In genomic region chrY:8358161-8358560, GRCh38 we compare ENCODE assay signal across 24 cellular contexts.
"Had no signal": no experiment of that assay in that cellular context is flagged by ENCODE, and none has a peak within 500 bp of the region (broad histone marks: within the 10 kb centered on the region; RNA-seq: fewer than 3 reads in every experiment).

No MANE protein-coding gene starts in this region.

- H3K4me1 Mint-ChIP-seq: stimulated activated effector memory CD8-positive, alpha-beta T cell treated with anti-CD3 and anti-CD28 coated beads, Interleukin-12 subunit alpha, Interleukin-12 subunit beta, amount 100 ng/mL, for 72 hours; stimulated activated memory B cell treated with anti-CD40 and anti-IgM and Interleukin-4, amounts not matched to agents 10 μg/mL and 1 μg/mL and 100 μg/mL, for 72 hours; stimulated activated naive B cell treated with anti-CD40 and anti-IgM and Interleukin-4, amounts not matched to agents 10 μg/mL and 1 μg/mL and 100 μg/mL, for 72 hours; stimulated activated naive CD8-positive, alpha-beta T cell treated with anti-CD3 and anti-CD28 coated beads, Interleukin-15, amount 100 ng/mL, for 72 hours had no signal

- H3K27me3 Mint-ChIP-seq: stimulated activated memory B cell treated with anti-CD40 and anti-IgM and Interleukin-4, amounts not matched to agents 10 μg/mL and 1 μg/mL and 100 μg/mL, for 72 hours; stimulated activated naive B cell treated with anti-CD40 and anti-IgM and Interleukin-4, amounts not matched to agents 10 μg/mL and 1 μg/mL and 100 μg/mL, for 72 hours; stimulated activated naive CD8-positive, alpha-beta T cell treated with anti-CD3 and anti-CD28 coated beads, Interleukin-15, amount 100 ng/mL, for 72 hours; stimulated activated naive CD8-positive, alpha-beta T cell treated with anti-CD3 and anti-CD28 coated beads, Interleukin-15, Interleukin-2, amounts not matched to agents 100 ng/mL and 50 ng/mL, for 24 hours; type B pancreatic cell had no signal

- H3K27ac Mint-ChIP-seq: stimulated activated effector memory CD8-positive, alpha-beta T cell treated with anti-CD3 and anti-CD28 coated beads, Interleukin-12 subunit alpha, Interleukin-12 subunit beta, amount 100 ng/mL, for 72 hours; stimulated activated memory B cell treated with anti-CD40 and anti-IgM and Interleukin-4, amounts not matched to agents 10 μg/mL and 1 μg/mL and 100 μg/mL, for 72 hours; stimulated activated naive B cell treated with anti-CD40 and anti-IgM and Interleukin-4, amounts not matched to agents 10 μg/mL and 1 μg/mL and 100 μg/mL, for 72 hours; stimulated activated naive CD8-positive, alpha-beta T cell treated with anti-CD3 and anti-CD28 coated beads, Interleukin-15, amount 100 ng/mL, for 72 hours; stimulated activated naive CD8-positive, alpha-beta T cell treated with anti-CD3 and anti-CD28 coated beads, Interleukin-15, Interleukin-2, amounts not matched to agents 100 ng/mL and 50 ng/mL, for 24 hours; type B pancreatic cell had no signal

- ATAC-seq: stimulated activated effector memory CD8-positive, alpha-beta T cell treated with anti-CD3 and anti-CD28 coated beads, Interleukin-12 subunit alpha, Interleukin-12 subunit beta, amount 100 ng/mL, for 72 hours; stimulated activated memory B cell treated with anti-CD40 and anti-IgM and Interleukin-4, amounts not matched to agents 10 μg/mL and 1 μg/mL and 100 μg/mL, for 72 hours; stimulated activated naive B cell treated with anti-CD40 and anti-IgM and Interleukin-4, amounts not matched to agents 10 μg/mL and 1 μg/mL and 100 μg/mL, for 72 hours; stimulated activated naive CD8-positive, alpha-beta T cell treated with anti-CD3 and anti-CD28 coated beads, Interleukin-15, Interleukin-2, amounts not matched to agents 100 U/mL and 50 U/mL, for 24 hours; upper lobe of right lung had no signal

- H3K36me3 Mint-ChIP-seq: stimulated activated effector memory CD8-positive, alpha-beta T cell treated with anti-CD3 and anti-CD28 coated beads, Interleukin-12 subunit alpha, Interleukin-12 subunit beta, amount 100 ng/mL, for 72 hours; stimulated activated memory B cell treated with anti-CD40 and anti-IgM and Interleukin-4, amounts not matched to agents 10 μg/mL and 1 μg/mL and 100 μg/mL, for 72 hours; stimulated activated naive B cell treated with anti-CD40 and anti-IgM and Interleukin-4, amounts not matched to agents 10 μg/mL and 1 μg/mL and 100 μg/mL, for 72 hours; type B pancreatic cell had no signal

- H3K9me3 Mint-ChIP-seq: stimulated activated effector memory CD8-positive, alpha-beta T cell treated with anti-CD3 and anti-CD28 coated beads, Interleukin-12 subunit alpha, Interleukin-12 subunit beta, amount 100 ng/mL, for 72 hours; stimulated activated memory B cell treated with anti-CD40 and anti-IgM and Interleukin-4, amounts not matched to agents 10 μg/mL and 1 μg/mL and 100 μg/mL, for 72 hours; stimulated activated naive B cell treated with anti-CD40 and anti-IgM and Interleukin-4, amounts not matched to agents 10 μg/mL and 1 μg/mL and 100 μg/mL, for 72 hours; stimulated activated naive CD8-positive, alpha-beta T cell treated with anti-CD3 and anti-CD28 coated beads, Interleukin-15, amount 100 ng/mL, for 72 hours; stimulated activated naive CD8-positive, alpha-beta T cell treated with anti-CD3 and anti-CD28 coated beads, Interleukin-15, Interleukin-2, amounts not matched to agents 100 ng/mL and 50 ng/mL, for 24 hours; type B pancreatic cell had no signal

- H3K4me3 Mint-ChIP-seq: stimulated activated effector memory CD8-positive, alpha-beta T cell treated with anti-CD3 and anti-CD28 coated beads, Interleukin-12 subunit alpha, Interleukin-12 subunit beta, amount 100 ng/mL, for 72 hours; stimulated activated memory B cell treated with anti-CD40 and anti-IgM and Interleukin-4, amounts not matched to agents 10 μg/mL and 1 μg/mL and 100 μg/mL, for 72 hours; stimulated activated naive B cell treated with anti-CD40 and anti-IgM and Interleukin-4, amounts not matched to agents 10 μg/mL and 1 μg/mL and 100 μg/mL, for 72 hours; stimulated activated naive CD8-positive, alpha-beta T cell treated with anti-CD3 and anti-CD28 coated beads, Interleukin-15, amount 100 ng/mL, for 72 hours; stimulated activated naive CD8-positive, alpha-beta T cell treated with anti-CD3 and anti-CD28 coated beads, Interleukin-15, Interleukin-2, amounts not matched to agents 100 ng/mL and 50 ng/mL, for 24 hours; type B pancreatic cell had no signal

- DNase-seq: stimulated activated CD4-positive, alpha-beta T cell treated with anti-CD3 and anti-CD28 coated beads, Interleukin-2, amount 100 ng/mL, for 48 hours; stimulated activated CD4-positive, alpha-beta T cell treated with anti-CD3 and anti-CD28 coated beads, Interleukin-4, amount 100 ng/mL, for 1 hour; stimulated activated CD4-positive, alpha-beta T cell treated with anti-CD3 and anti-CD28 coated beads, Interleukin-4, amount 100 ng/mL, for 24 hours; stimulated activated CD4-positive, alpha-beta T cell treated with anti-CD3 and anti-CD28 coated beads, Interleukin-4, amount 100 ng/mL, for 4 hours; stimulated activated CD8-positive, alpha-beta memory T cell treated with anti-CD3 and anti-CD28 coated beads, Interleukin-4, amount 100 ng/mL, for 48 hours; stimulated activated naive B cell treated with anti-CD40 and anti-IgM and Interleukin-4, amounts not matched to agents 10 μg/mL and 1 μg/mL and 100 μg/mL, for 72 hours; stimulated activated naive CD4-positive, alpha-beta T cell; stimulated activated naive CD4-positive, alpha-beta T cell treated with Interleukin-2 at 50 U/mL for 16 hours; stimulated activated naive CD8-positive, alpha-beta T cell treated with anti-CD3 and anti-CD28 coated beads, Interleukin-15, amount 100 ng/mL, for 72 hours; stimulated activated naive CD8-positive, alpha-beta T cell treated with anti-CD3 and anti-CD28 coated beads, Interleukin-15, Interleukin-2, amounts not matched to agents 100 U/mL and 50 U/mL, for 24 hours; stomach; substantia nigra; testis; thyroid gland; tibial artery; transverse colon; trophoblast cell; upper lobe of left lung; upper lobe of right lung; uterus had no signal
